Comparison of ENCODE assay signal across 9 cellular contexts in genomic region chr19:13729859-13730258, GRCh38. TPM values are rescaled to one million over a fixed set of nuclear protein-coding genes. Genes with fewer than 3 reads are reported as not detected.
DNase-seq lines count a peak whose midpoint lies in the region; ATAC-seq and TF ChIP-seq lines count a peak whose summit lies in the region.
"Had no signal": no experiment of that assay in that cellular context is flagged by ENCODE, and none has a peak within 500 bp of the region (broad histone marks: within the 10 kb centered on the region; RNA-seq: fewer than 3 reads in every experiment).

No MANE protein-coding gene starts in this region.

- H3K36me3 ChIP-seq in DOHH2 (ENCODE audit: control insufficient read depth, low read length) (no peaks in the 10 kb centered on the region), breast epithelium (no peaks in the 10 kb centered on the region), psoas muscle (ENCODE audit: insufficient read depth in 1 of 2, low read depth in 1 of 2) (no peaks in the 10 kb centered on the region)

- no peaks in the 10 kb centered on the region for H3K9me3 ChIP-seq in DOHH2 (ENCODE audit: control insufficient read depth, insufficient read depth, low read length)
- no peaks in the 10 kb centered on the region for H3K9me3 ChIP-seq in breast epithelium
- no peaks in the 10 kb centered on the region for H3K9me3 ChIP-seq in psoas muscle

- H3K27ac ChIP-seq in DOHH2 (ENCODE audit: low read depth, low read length) (peak overlapping the region; percentile 83), breast epithelium (peak overlapping the region; percentile 92 to 98), psoas muscle (no peak overlapping the region)

- 68 to 75% (median 68%) methylated on average over 2 of the region's 2 CpGs for whole genome bisulfite sequencing in psoas muscle, 3 donors

- H3K9me2 ChIP-seq in DOHH2 (replicated peaks; ENCODE audit: control insufficient read depth, low read length), result no peaks in the 10 kb centered on the region

- DNase-seq in NOMO-1 treated with DMSO at 0.1 percent for 48 hours (lab: John Stamatoyannopoulos, UW; ENCODE audit: unreplicated experiment) (peak; percentile 61), breast epithelium (ENCODE audit: low spot score in 2 of 2) (no peak), renal cortical epithelial cell (ENCODE audit: low read depth) (peak; percentile 52), amygdala (lab: John Stamatoyannopoulos, UW) (no peak), NCI-H128 (lab: John Stamatoyannopoulos, UW; ENCODE audit: unreplicated experiment) (no peak), psoas muscle (no peak)
- DNase-seq: effector CD8-positive, alpha-beta T cell; NCI-H524 had no signal

- no peak for ATAC-seq in psoas muscle

- H4K20me1 ChIP-seq in DOHH2 (ENCODE audit: control insufficient read depth, insufficient read depth, low read depth, low read length), result no peaks in the 10 kb centered on the region

- H3K27me3 ChIP-seq in DOHH2 (ENCODE audit: control insufficient read depth, low read length), result no peaks in the 10 kb centered on the region
- H3K27me3 ChIP-seq in breast epithelium, result no peaks in the 10 kb centered on the region
- no peaks in the 10 kb centered on the region for H3K27me3 ChIP-seq in psoas muscle (ENCODE audit: insufficient read depth in 3 of 3, low read length in 2 of 3)

- intact Hi-C loops in breast epithelium (cut with DNase I; ENCODE audit: low total_unique reads), result loop anchor here (10.0 kb wide), 1 partner anchor 135 kb away; no protein-coding TSS in a partner anchor
- intact Hi-C loops in psoas muscle (cut with DNase I), result no loop called here

- no peak for TF ChIP-seq POLR2A in breast epithelium (IDR thresholded peaks at IDR 0.05)

- peak overlapping the region; percentile 92 for H3K4me2 ChIP-seq in DOHH2 (ENCODE audit: low read length)

- H3K4me3 ChIP-seq in DOHH2 (ENCODE audit: low read length) (peak overlapping the region; percentile 84), breast epithelium (no peak overlapping the region), psoas muscle (no peak overlapping the region)

- H3K4me1 ChIP-seq in DOHH2 (ENCODE audit: control insufficient read depth, low read length) (peaks cover 27% of the 10 kb centered on the region), breast epithelium (peaks cover 6 to 7% of the 10 kb centered on the region in 2 donors), psoas muscle (peaks cover 12% of the 10 kb centered on the region)

- peaks cover 15% of the 10 kb centered on the region for H3F3A ChIP-seq in DOHH2 (ENCODE audit: control insufficient read depth, insufficient read depth)

- TF ChIP-seq CTCF in DOHH2 (IDR thresholded peaks at IDR 0.05; ENCODE audit: low read depth, low read length, poor library complexity, severe bottlenecking), result no peak
- no peak for TF ChIP-seq CTCF in breast epithelium (IDR thresholded peaks at IDR 0.05)
- no peak for TF ChIP-seq CTCF in psoas muscle (IDR thresholded peaks at IDR 0.05)

- no peaks in the 10 kb centered on the region for H3K79me2 ChIP-seq in DOHH2 (ENCODE audit: control insufficient read depth, low read length)

RNA-seq across cellular contexts. Expression of gene MRI1, which starts 34.5 kb away (rescaled TPM):
- total RNA-seq in breast epithelium, result 10 to 100 TPM; 45.9 to 72.4 (median 71.4) TPM
- 29.0 and 33.1 TPM in 2 replicates for total RNA-seq in renal cortical epithelial cell
- total RNA-seq in psoas muscle, result 10 to 100 TPM in 2 of 4 donors, 1 to 10 TPM in 2; 6.4 to 11.0 (median 9.3) TPM
- polyA plus RNA-seq in psoas muscle, result 10 to 100 TPM in 1 of 3 donors, 1 to 10 TPM in 2; 9.4 to 11.2 (median 9.6) TPM

RNA-seq across cellular contexts. Expression of gene C19orf53, which starts 44.4 kb away (rescaled TPM):
- total RNA-seq in breast epithelium (100 to 1,000 TPM; 134 to 175 (median 137) TPM), renal cortical epithelial cell (46.7 and 48.2 TPM in 2 replicates), psoas muscle (100 to 1,000 TPM in 2 of 4 donors, 10 to 100 TPM in 2; 88.9 to 109 (median 95.5) TPM)
- 100 to 1,000 TPM; 147 to 196 (median 195) TPM for polyA plus RNA-seq in psoas muscle

Comparison
In these comparisons a context has a peak if more than half of its experiments do, and no peak if none do; other contexts are left out.
1. DNase-seq: peak in NOMO-1 treated with DMSO at 0.1 percent for 48 hours (single experiment) and renal cortical epithelial cell (single experiment); none in breast epithelium (0 of 2), amygdala (0 of 56), NCI-H128 (single experiment) and psoas muscle (0 of 2).